ENCODE assay signal across 22 cellular contexts in the genomic region with DNA sequence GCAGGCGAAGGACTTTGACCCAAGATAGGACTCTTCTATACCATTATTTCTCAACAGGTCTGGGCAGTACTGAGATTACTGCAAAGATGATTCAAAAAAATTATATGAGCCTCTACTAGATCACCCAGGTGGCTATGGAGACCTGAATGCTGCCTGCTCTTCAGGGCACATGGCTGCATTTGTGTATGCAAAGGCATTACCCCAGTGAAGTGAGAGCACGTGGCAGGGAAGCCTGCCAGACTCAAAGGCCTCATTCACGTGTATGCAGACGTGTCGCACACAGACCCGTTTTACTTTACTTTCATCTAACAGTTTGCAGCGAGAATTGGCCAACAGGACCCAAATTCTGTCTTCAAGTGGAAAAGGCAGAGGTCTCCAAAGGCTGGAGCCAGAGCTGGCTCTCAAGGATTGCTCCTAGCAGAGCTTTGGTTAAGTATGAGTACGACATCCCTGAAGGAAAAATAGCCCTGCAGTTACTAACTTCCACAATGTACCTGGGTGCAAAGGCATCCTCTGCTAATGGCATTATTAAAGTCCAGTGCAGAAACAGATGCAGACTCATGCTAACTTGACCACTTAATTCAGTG.
"Had no signal": no experiment of that assay in that cellular context is flagged by ENCODE, and none has a peak within 500 bp of the region (broad histone marks: within the 10 kb centered on the region; RNA-seq: fewer than 3 reads in every experiment).

No MANE protein-coding gene starts in this region.

- H3K36me3 ChIP-seq: ascending aorta, esophagus muscularis mucosa, lower lobe of right lung, sigmoid colon, spleen had no signal

- ATAC-seq: activated CD4-positive, CD25-positive, alpha-beta regulatory T cell treated with anti-CD3 and anti-CD28 coated beads, Interleukin-2, amount 50 U/mL, for 24 hours; activated CD8-positive, alpha-beta T cell treated with anti-CD3 and anti-CD28 coated beads, Interleukin-2, amount 10 ng/mL, durations not matched to agents 7 days and 5 days; activated T-cell treated with anti-CD3 and anti-CD28 coated beads, Interleukin-2, amount 50 U/mL, for 72 hours; lower lobe of right lung; stimulated activated naive B cell treated with anti-CD40 and anti-IgM and Interleukin-4, amounts not matched to agents 10 μg/mL and 1 μg/mL and 100 μg/mL, for 72 hours had no signal

- H3K36me3 Mint-ChIP-seq: activated naive CD4-positive, alpha-beta T cell treated with anti-CD3 and anti-CD28 coated beads, Interleukin-2, amount 50 U/mL, for 24 hours; stimulated activated naive B cell treated with anti-CD40 and anti-IgM and Interleukin-4, amounts not matched to agents 10 μg/mL and 1 μg/mL and 100 μg/mL, for 72 hours had no signal

- H3K4me3 ChIP-seq: ascending aorta, esophagus muscularis mucosa, lower lobe of right lung, sigmoid colon, spleen had no signal

- H3K9me3 Mint-ChIP-seq: activated CD4-positive, alpha-beta T cell treated with anti-CD3 and anti-CD28 coated beads, Interleukin-2, amount 10 ng/mL, durations not matched to agents 7 days and 5 days; activated naive CD4-positive, alpha-beta T cell treated with anti-CD3 and anti-CD28 coated beads, Interleukin-2, amount 50 U/mL, for 24 hours; activated T-cell treated with anti-CD3 and anti-CD28 coated beads, Interleukin-2, amount 50 U/mL, for 72 hours; nephron; stimulated activated naive B cell treated with anti-CD40 and anti-IgM and Interleukin-4, amounts not matched to agents 10 μg/mL and 1 μg/mL and 100 μg/mL, for 72 hours had no signal

- H3K4me1 Mint-ChIP-seq: activated CD4-positive, alpha-beta T cell treated with anti-CD3 and anti-CD28 coated beads, Interleukin-2, amount 10 ng/mL, durations not matched to agents 7 days and 5 days; activated naive CD4-positive, alpha-beta T cell treated with anti-CD3 and anti-CD28 coated beads, Interleukin-2, amount 50 U/mL, for 24 hours had no signal

- H3K27ac ChIP-seq: ascending aorta, esophagus muscularis mucosa, lower lobe of right lung, sigmoid colon had no signal

- H3K9me3 ChIP-seq: ascending aorta, esophagus muscularis mucosa, lower lobe of right lung, sigmoid colon, spleen had no signal

- H3K27ac Mint-ChIP-seq: activated CD4-positive, alpha-beta T cell treated with anti-CD3 and anti-CD28 coated beads, Interleukin-2, amount 10 ng/mL, durations not matched to agents 7 days and 5 days; activated CD8-positive, alpha-beta T cell treated with anti-CD3 and anti-CD28 coated beads, Interleukin-2, amount 10 ng/mL, durations not matched to agents 7 days and 5 days; activated naive CD4-positive, alpha-beta T cell treated with anti-CD3 and anti-CD28 coated beads, Interleukin-2, amount 50 U/mL, for 24 hours; activated T-cell treated with anti-CD3 and anti-CD28 coated beads, Interleukin-2, amount 50 U/mL, for 72 hours; nephron; stimulated activated naive B cell treated with anti-CD40 and anti-IgM and Interleukin-4, amounts not matched to agents 10 μg/mL and 1 μg/mL and 100 μg/mL, for 72 hours had no signal

- FAIRE-seq: islet of Langerhans, urothelium cell line had no signal

- H3K27me3 Mint-ChIP-seq: activated naive CD4-positive, alpha-beta T cell treated with anti-CD3 and anti-CD28 coated beads, Interleukin-2, amount 50 U/mL, for 24 hours had no signal

- DNase-seq: activated CD4-positive, alpha-beta T cell treated with anti-CD3 and anti-CD28 coated beads, Interleukin-2, amount 10 ng/mL, durations not matched to agents 7 days and 5 days; activated CD8-positive, alpha-beta memory T cell treated with anti-CD3 and anti-CD28 coated beads, Interleukin-2, amount 50 U/mL, for 48 hours; activated CD8-positive, alpha-beta T cell treated with anti-CD3 and anti-CD28 coated beads, Interleukin-2, amount 10 ng/mL, durations not matched to agents 7 days and 5 days; activated effector memory CD4-positive, alpha-beta T cell treated with anti-CD3 and anti-CD28 coated beads, Interleukin-2, amount 50 U/mL, for 16 hours; activated T-cell treated with anti-CD3 and anti-CD28 coated beads, Interleukin-2, amount 50 U/mL, for 72 hours; cerebellar nuclear complex; effector CD4-positive, alpha-beta T cell; left colon; lower lobe of right lung; nucleus accumbens; sigmoid colon; spleen; stimulated activated naive B cell treated with anti-CD40 and anti-IgM and Interleukin-4, amounts not matched to agents 10 μg/mL and 1 μg/mL and 100 μg/mL, for 72 hours; T-helper 1 cell; T-helper 9 cell had no signal

- H3K27me3 ChIP-seq: ascending aorta, esophagus muscularis mucosa, sigmoid colon, spleen had no signal

- H3K4me3 Mint-ChIP-seq: activated CD4-positive, alpha-beta T cell treated with anti-CD3 and anti-CD28 coated beads, Interleukin-2, amount 10 ng/mL, durations not matched to agents 7 days and 5 days; activated CD8-positive, alpha-beta T cell treated with anti-CD3 and anti-CD28 coated beads, Interleukin-2, amount 10 ng/mL, durations not matched to agents 7 days and 5 days; activated naive CD4-positive, alpha-beta T cell treated with anti-CD3 and anti-CD28 coated beads, Interleukin-2, amount 50 U/mL, for 24 hours; activated T-cell treated with anti-CD3 and anti-CD28 coated beads, Interleukin-2, amount 50 U/mL, for 72 hours; nephron; stimulated activated naive B cell treated with anti-CD40 and anti-IgM and Interleukin-4, amounts not matched to agents 10 μg/mL and 1 μg/mL and 100 μg/mL, for 72 hours had no signal
